ENCODE assay signal across 8 cellular contexts in the genomic region with DNA sequence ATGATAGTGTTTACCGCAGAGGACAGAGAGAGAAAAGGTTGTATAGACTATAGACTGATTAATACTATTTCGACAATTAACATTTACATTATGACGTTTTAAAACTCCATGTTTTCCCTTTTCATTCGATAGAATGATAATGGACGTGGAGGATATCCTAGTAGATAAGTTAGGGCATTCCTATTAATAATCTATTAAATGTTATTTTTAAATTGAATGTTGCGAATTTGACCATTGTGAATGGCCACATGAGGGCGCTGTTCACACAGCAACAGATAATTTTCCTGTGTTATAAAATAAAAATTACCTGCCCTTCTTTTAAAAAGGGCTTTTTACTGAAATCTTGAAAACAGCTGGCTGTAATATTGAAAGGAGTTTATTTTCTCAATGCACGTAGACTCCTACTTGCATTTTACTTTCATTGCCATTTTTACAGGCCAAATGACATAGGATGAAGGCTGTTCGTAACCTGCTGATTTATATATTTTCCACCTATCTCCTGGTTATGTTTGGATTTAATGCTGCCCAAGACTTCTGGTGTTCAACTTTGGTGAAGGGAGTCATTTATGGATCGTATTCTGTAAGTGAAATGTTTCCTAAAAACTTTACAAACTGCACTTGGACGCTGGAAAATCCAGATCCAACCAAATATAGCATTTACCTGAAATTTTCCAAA. TPM values are rescaled to one million over a fixed set of nuclear protein-coding genes. Genes with fewer than 3 reads are reported as not detected.
DNase-seq lines count a peak whose midpoint lies in the region; ATAC-seq lines count a peak whose summit lies in the region.

No MANE protein-coding gene starts in this region.

- intact Hi-C loops in posterior vena cava (cut with DNase I) = loop anchor here in 1 of 2 donors (5.0 to 10.0 kb wide), 2 partner anchors 139 to 316 kb away; no protein-coding TSS in a partner anchor

- no peak for ATAC-seq in GM18858 (IDR thresholded peaks at IDR 0.05; ENCODE audit: unreplicated experiment)
- no peak for ATAC-seq in GM19035 (IDR thresholded peaks at IDR 0.05; ENCODE audit: unreplicated experiment)

- peak; percentile 9 for DNase-seq in stimulated activated CD4-positive, alpha-beta T cell treated with anti-CD3 and anti-CD28 coated beads, Interleukin-4, amount 100 ng/mL, for 1 hour
- no peak for DNase-seq in stimulated activated CD4-positive, alpha-beta T cell treated with anti-CD3 and anti-CD28 coated beads, Interleukin-1b, Interleukin-23, amount 100 ng/mL, for 48 hours
- peak; percentile 5 for DNase-seq in NCI-H526 treated with DMSO at 0.1 percent for 48 hours (lab: John Stamatoyannopoulos, UW)
- DNase-seq in cerebellum (ENCODE audit: low spot score) = peak; percentile 47
- DNase-seq in medulla oblongata (ENCODE audit: extremely low spot score) = peak; percentile 83
- DNase-seq in posterior vena cava (ENCODE audit: low spot score) = no peak

RNA-seq across cellular contexts. Expression of gene ADGRB3, which starts 3.3 kb away (rescaled TPM):
- 237 TPM for total RNA-seq in cerebellum
- total RNA-seq in posterior vena cava = 1 to 10 TPM; 2.0 to 5.9 TPM

Comparison
In these comparisons a context has a peak if more than half of its experiments do, and no peak if none do; other contexts are left out.
1. DNase-seq: peak in stimulated activated CD4-positive, alpha-beta T cell treated with anti-CD3 and anti-CD28 coated beads, Interleukin-4, amount 100 ng/mL, for 1 hour (single experiment), NCI-H526 treated with DMSO at 0.1 percent for 48 hours (single experiment), cerebellum (single experiment) and medulla oblongata (single experiment); none in stimulated activated CD4-positive, alpha-beta T cell treated with anti-CD3 and anti-CD28 coated beads, Interleukin-1b, Interleukin-23, amount 100 ng/mL, for 48 hours (single experiment) and posterior vena cava (single experiment).
2. RNA of gene ADGRB3, which starts 3.3 kb away (total RNA-seq): 237 TPM in cerebellum (single experiment); 2.0 to 5.9 TPM in posterior vena cava; every median in the first group is over 10 times any median in the second.